Comparison of ENCODE assay signal across 24 cellular contexts in genomic region chr6:19921821-19922220, GRCh38.
DNase-seq lines count a peak whose midpoint lies in the region; ATAC-seq, FAIRE-seq and TF ChIP-seq lines count a peak whose summit lies in the region.
"Had no signal": no experiment of that assay in that cellular context is flagged by ENCODE, and none has a peak within 500 bp of the region (broad histone marks: within the 10 kb centered on the region; RNA-seq: fewer than 3 reads in every experiment).

No MANE protein-coding gene starts in this region.

- POLR2A ChIA-PET in HEK293 (lab: Yijun Ruan, JAX) = no interaction called here

- H3F3A ChIP-seq in neural progenitor cell (ENCODE audit: low read depth) = no peaks in the 10 kb centered on the region

- ATAC-seq in RWPE2 (ENCODE audit: low read depth) = 0 out of 3 replicates have a peak, but pooled peaks have one; percentile 33
- ATAC-seq: T-helper 17 cell had no signal

- H3K9ac ChIP-seq in neural progenitor cell = no peak overlapping the region
- H3K9ac ChIP-seq: BLaER1 had no signal

- H3K4me1 ChIP-seq in HEK293 (ENCODE audit: control insufficient read depth, insufficient read depth, low read length) (no peaks in the 10 kb centered on the region), RWPE2 (ENCODE audit: insufficient read depth, poor library complexity, severe bottlenecking) (no peaks in the 10 kb centered on the region), neural progenitor cell (no peaks in the 10 kb centered on the region)
- H3K4me1 ChIP-seq: BLaER1, Caco-2 had no signal

- H3K36me3 Mint-ChIP-seq in neural progenitor cell = no peaks in the 10 kb centered on the region

- CTCF ChIA-PET in HEK293 (lab: Yijun Ruan, JAX) = interaction anchor here (0.6 to 0.7 kb wide), 2 partner anchors 10 to 91 kb away, joined by 3 read pairs; no protein-coding TSS in a partner anchor

- no peaks in the 10 kb centered on the region for H3K79me2 ChIP-seq in neural progenitor cell (ENCODE audit: low read depth)

- no peak overlapping the region for H3K4me3 Mint-ChIP-seq in neural progenitor cell
- H3K4me3 Mint-ChIP-seq: CD4-positive, alpha-beta T cell; T-helper 17 cell had no signal

- H3K27me3 ChIP-seq in RWPE2 (ENCODE audit: insufficient read depth, poor library complexity, severe bottlenecking) (peaks cover 9% of the 10 kb centered on the region), neural progenitor cell (peaks cover 31% of the 10 kb centered on the region)
- H3K27me3 ChIP-seq: BLaER1, MG63 had no signal

- H3K4me3 ChIP-seq in HEK293 (ENCODE audit: low read depth, low read length) (no peak overlapping the region), RWPE2 (ENCODE audit: severe bottlenecking) (no peak overlapping the region), neural progenitor cell (no peak overlapping the region)
- H3K4me3 ChIP-seq: BLaER1, MG63 had no signal

- H3K27ac ChIP-seq in HEK293 (ENCODE audit: extremely low read depth, low read depth, low read length) = no peak overlapping the region
- H3K27ac ChIP-seq in RWPE2 (ENCODE audit: poor library complexity, severe bottlenecking) = no peak overlapping the region
- H3K27ac ChIP-seq in neural progenitor cell = no peak overlapping the region
- H3K27ac ChIP-seq: BLaER1 had no signal

- H4K20me1 ChIP-seq in neural progenitor cell (ENCODE audit: low read depth) = no peaks in the 10 kb centered on the region
- H4K20me1 ChIP-seq: BLaER1 had no signal

- H3K9me3 Mint-ChIP-seq in neural progenitor cell = peaks cover 12% of the 10 kb centered on the region

- TF ChIP-seq CTCF in D721Med (IDR thresholded peaks at IDR 0.05; ENCODE audit: insufficient read depth, missing control alignments) = no peak
- TF ChIP-seq CTCF in HEK293 (tag by site-specific recombination; IDR thresholded peaks at IDR 0.05) = no peak
- no peak for TF ChIP-seq CTCF in RWPE2 (IDR thresholded peaks at IDR 0.05; ENCODE audit: poor library complexity, severe bottlenecking)
- TF ChIP-seq CTCF in neural progenitor cell (IDR thresholded peaks at IDR 0.05) = no peak

- H3K9me3 ChIP-seq in HEK293 (ENCODE audit: control insufficient read depth, insufficient read depth, low read depth, low read length) = no peaks in the 10 kb centered on the region; the same call in 1 of the 2 replicates
- no peaks in the 10 kb centered on the region for H3K9me3 ChIP-seq in RWPE2 (ENCODE audit: severe bottlenecking)
- no peaks in the 10 kb centered on the region for H3K9me3 ChIP-seq in neural progenitor cell (ENCODE audit: low read depth)
- H3K9me3 ChIP-seq: Caco-2 had no signal

- peaks cover 3% of the 10 kb centered on the region for H3K4me1 Mint-ChIP-seq in neural progenitor cell
- H3K4me1 Mint-ChIP-seq: T-helper 17 cell had no signal

- H3K36me3 ChIP-seq in HEK293 (ENCODE audit: control insufficient read depth in 2 of 2, insufficient read depth in 1 of 2, low read length in 2 of 2) = no peaks in the 10 kb centered on the region
- H3K36me3 ChIP-seq in RWPE2 (ENCODE audit: low read depth) = no peaks in the 10 kb centered on the region
- no peaks in the 10 kb centered on the region for H3K36me3 ChIP-seq in neural progenitor cell
- H3K36me3 ChIP-seq: BLaER1, MG63 had no signal

- no peak overlapping the region for H3K27ac Mint-ChIP-seq in neural progenitor cell
- H3K27ac Mint-ChIP-seq: CD4-positive, alpha-beta T cell; T-helper 17 cell had no signal

- no peak overlapping the region for H3K4me2 ChIP-seq in neural progenitor cell
- H3K4me2 ChIP-seq: BLaER1 had no signal

- FAIRE-seq in D721Med (lab: Jason Lieb, UNC) = peak; percentile 64
- FAIRE-seq in GM19239 (lab: Jason Lieb, UNC) = no peak
- FAIRE-seq: G401.6, GM18507 had no signal

- peaks cover 2% of the 10 kb centered on the region for H3K27me3 Mint-ChIP-seq in neural progenitor cell (ENCODE audit: insufficient read depth, low read depth)

- no peak overlapping the region for H2AFZ ChIP-seq in neural progenitor cell (replicated peaks)

- DNase-seq in D721Med (ENCODE audit: insufficient read length, low spot score) (peak; percentile 29), RWPE2 (ENCODE audit: low spot score) (no peak), neural progenitor cell (ENCODE audit: low spot score) (peak; percentile 19), NOMO-1 treated with DMSO at 0.1 percent for 48 hours (lab: John Stamatoyannopoulos, UW; ENCODE audit: unreplicated experiment) (no peak), GM19239 (ENCODE audit: insufficient read length, low spot score) (no peak)
- no peak for DNase-seq in stimulated activated CD4-positive, alpha-beta T cell treated with anti-CD3 and anti-CD28 coated beads, Interleukin-2, amount 100 ng/mL, for 48 hours
- DNase-seq: Caco-2; CD4-positive, alpha-beta T cell; DMS153; H7; Kasumi-1; MG63; NCI-H1417; NCI-H1694 treated with DMSO at 0.1 percent for 48 hours; NCI-H2107; NCI-H69; OCI-M1; Right ventricle myocardium superior; SW 1271; T-helper 17 cell had no signal

TF ChIP-seq in HEK293, 187 proteins besides CTCF, POLR2A, EP300 and RAD21:
- TF ChIP-seq ZNF660 (tag by site-specific recombination; IDR thresholded peaks at IDR 0.05) (no peak), REST (tag by site-specific recombination; IDR thresholded peaks at IDR 0.05) (peak; percentile 85)

Comparison
In these comparisons a context has a peak if more than half of its experiments do, and no peak if none do; other contexts are left out.
1. DNase-seq: peak in D721Med (single experiment) and neural progenitor cell (single experiment); none in RWPE2 (single experiment), NOMO-1 treated with DMSO at 0.1 percent for 48 hours (single experiment), stimulated activated CD4-positive, alpha-beta T cell treated with anti-CD3 and anti-CD28 coated beads, Interleukin-2, amount 100 ng/mL, for 48 hours (0 of 2) and GM19239 (single experiment).